Comparison of ENCODE assay signal across 20 cellular contexts in genomic region chr16:8847623-8848022, GRCh38. TPM values are rescaled to one million over a fixed set of nuclear protein-coding genes. Genes with fewer than 3 reads are reported as not detected.
DNase-seq lines count a peak whose midpoint lies in the region; ATAC-seq and TF ChIP-seq lines count a peak whose summit lies in the region.
"Had no signal": no experiment of that assay in that cellular context is flagged by ENCODE, and none has a peak within 500 bp of the region (broad histone marks: within the 10 kb centered on the region; RNA-seq: fewer than 3 reads in every experiment).

No MANE protein-coding gene starts in this region.

- peaks cover 49% of the 10 kb centered on the region for H3K4me1 Mint-ChIP-seq in GM23338

- H3K4me3 ChIP-seq in BLaER1: no peak overlapping the region
- H3K4me3 ChIP-seq in GM23338: no peak overlapping the region
- H3K4me3 ChIP-seq: breast epithelium, heart left ventricle had no signal

- DNase-seq in GM23338 (ENCODE audit: low spot score) (no peak), left kidney (ENCODE audit: low read depth, low spot score) (peak; percentile 53), AG08395 (ENCODE audit: low spot score) (no peak)
- DNase-seq: activated CD4-positive, alpha-beta T cell treated with anti-CD3 and anti-CD28 coated beads, Interleukin-2, amount 50 U/mL, for 1 hour; activated naive CD8-positive, alpha-beta T cell treated with anti-CD3 and anti-CD28 coated beads, Interleukin-2, amount 10 ng/mL, durations not matched to agents 7 days and 5 days; COR-L47; mesendoderm; NCI-H1436 treated with DMSO at 0.1 percent for 48 hours; NCI-H774; stimulated activated CD4-positive, alpha-beta T cell treated with anti-CD3 and anti-CD28 coated beads, Interleukin-2, amount 100 ng/mL, for 24 hours; SW 1271 had no signal

- peak overlapping the region; percentile 59 for H3K27ac ChIP-seq in BLaER1
- peak overlapping the region; percentile 69; the same call in 1 of the 2 replicates for H3K27ac ChIP-seq in GM23338 (ENCODE audit: low read depth)
- H3K27ac ChIP-seq: breast epithelium, heart left ventricle had no signal

- H3K9me3 ChIP-seq in BLaER1: no peaks in the 10 kb centered on the region
- H3K9me3 ChIP-seq: breast epithelium, heart left ventricle had no signal

- H3K4me3 Mint-ChIP-seq in GM23338: no peak overlapping the region
- H3K4me3 Mint-ChIP-seq: activated naive CD8-positive, alpha-beta T cell treated with anti-CD3 and anti-CD28 coated beads, Interleukin-2, amount 10 ng/mL, durations not matched to agents 7 days and 5 days; nephron had no signal

- peaks cover 20% of the 10 kb centered on the region for H3K79me2 ChIP-seq in GM23338 (replicated peaks; ENCODE audit: insufficient read depth)

- no peak for TF ChIP-seq CTCF in GM23338 (conservative IDR thresholded peaks at IDR 0.05; ENCODE audit: low read depth in 2 of 2)

- H3K9me2 ChIP-seq in GM23338 (ENCODE audit: insufficient read depth): no peaks in the 10 kb centered on the region

- H3K4me1 ChIP-seq in BLaER1 (peaks cover 83% of the 10 kb centered on the region), GM23338 (ENCODE audit: insufficient read depth) (peaks cover 21% of the 10 kb centered on the region)
- H3K4me1 ChIP-seq: breast epithelium had no signal

- peaks cover 38% of the 10 kb centered on the region for H3K27me3 Mint-ChIP-seq in GM23338 (ENCODE audit: insufficient read depth, low read depth, poor library complexity)
- H3K27me3 Mint-ChIP-seq: activated naive CD8-positive, alpha-beta T cell treated with anti-CD3 and anti-CD28 coated beads, Interleukin-2, amount 10 ng/mL, durations not matched to agents 7 days and 5 days had no signal

- H4K20me1 ChIP-seq in BLaER1: peaks cover 34% of the 10 kb centered on the region
- H4K20me1 ChIP-seq in GM23338 (replicated peaks; ENCODE audit: insufficient read depth): peaks cover 3% of the 10 kb centered on the region; the same call in 1 of the 2 replicates

- H3F3A ChIP-seq in GM23338 (replicated peaks; ENCODE audit: low read depth): peaks cover 29% of the 10 kb centered on the region

- peaks cover 3% of the 10 kb centered on the region; the same call in 1 of the 3 replicates for H3K9me3 Mint-ChIP-seq in GM23338
- H3K9me3 Mint-ChIP-seq: activated naive CD8-positive, alpha-beta T cell treated with anti-CD3 and anti-CD28 coated beads, Interleukin-2, amount 10 ng/mL, durations not matched to agents 7 days and 5 days; nephron had no signal

- H3K27me3 ChIP-seq in BLaER1 (no peaks in the 10 kb centered on the region), GM23338 (ENCODE audit: insufficient read depth) (no peaks in the 10 kb centered on the region)
- H3K27me3 ChIP-seq: breast epithelium, heart left ventricle had no signal

- H2AFZ ChIP-seq in GM23338: no peak overlapping the region

- H3K4me2 ChIP-seq in BLaER1 (no peak overlapping the region; the same call in 1 of the 2 replicates), GM23338 (no peak overlapping the region)

- ATAC-seq in GM23338 (no peak), GM21526 (IDR thresholded peaks at IDR 0.05; ENCODE audit: low FRiP score, unreplicated experiment) (no peak), HG02678 (IDR thresholded peaks at IDR 0.05; ENCODE audit: unreplicated experiment) (no peak)
- ATAC-seq: heart left ventricle had no signal

- H3K36me3 ChIP-seq in BLaER1 (peaks cover 62% of the 10 kb centered on the region), GM23338 (ENCODE audit: insufficient read depth) (0 out of 2 replicates have a peak, but pooled peaks cover 3% of the 10 kb centered on the region)
- H3K36me3 ChIP-seq: breast epithelium had no signal

- no peak overlapping the region for H3K9ac ChIP-seq in BLaER1

- H3K27ac Mint-ChIP-seq in GM23338: peak overlapping the region; percentile 35; the same call in 1 of the 2 replicates
- H3K27ac Mint-ChIP-seq: activated naive CD8-positive, alpha-beta T cell treated with anti-CD3 and anti-CD28 coated beads, Interleukin-2, amount 10 ng/mL, durations not matched to agents 7 days and 5 days; nephron had no signal

- peaks cover 50% of the 10 kb centered on the region for H3K36me3 Mint-ChIP-seq in GM23338 (ENCODE audit: low read depth)

TF ChIP-seq in GM23338, 12 proteins besides CTCF, POLR2A, EP300 and RAD21:
- TF ChIP-seq REST (IDR thresholded peaks at IDR 0.05; ENCODE audit: unreplicated experiment): no peak
- 0 out of 2 replicates have a peak, but pooled peaks have one; percentile 25 for TF ChIP-seq POLR2AphosphoS5 (IDR thresholded peaks at IDR 0.05; ENCODE audit: low read depth)

RNA-seq across cellular contexts. Expression of gene CARHSP1, which starts 21.2 kb away (rescaled TPM):
- total RNA-seq in GM23338 (2014; rRNA removed; shearing (Covaris generic)): 286 and 301 TPM in 2 replicates
- polyA plus RNA-seq in GM23338 (2016; fragmentation: Nextera tagmentation; extraction: Ambion mirVana): 324 and 339 TPM in 2 replicates

RNA-seq across cellular contexts. Expression of gene LITAFD, which starts 34.5 kb away (rescaled TPM):
- not detected in 2 replicates for total RNA-seq in GM23338 (2014; rRNA removed; shearing (Covaris generic))
- not detected in 2 replicates for polyA plus RNA-seq in GM23338 (2016; fragmentation: Nextera tagmentation; extraction: Ambion mirVana)
- total RNA-seq: activated naive CD8-positive, alpha-beta T cell treated with anti-CD3 and anti-CD28 coated beads, Interleukin-2, amount 10 ng/mL, durations not matched to agents 7 days and 5 days; breast epithelium; H4; heart left ventricle; HT1080; renal cortical epithelial cell had no signal
- polyA plus RNA-seq: heart left ventricle had no signal

RNA-seq across cellular contexts. Expression of gene PMM2, which starts 50.0 kb away (rescaled TPM):
- total RNA-seq in GM23338 (2014; rRNA removed; shearing (Covaris generic)): 38.2 and 45.1 TPM in 2 replicates
- polyA plus RNA-seq in GM23338 (2016; fragmentation: Nextera tagmentation; extraction: Ambion mirVana): 60.4 and 64.0 TPM in 2 replicates

RNA-seq across cellular contexts. Expression of gene TMEM186, which starts 50.2 kb away (rescaled TPM):
- 8.3 and 11.2 TPM in 2 replicates for total RNA-seq in GM23338 (2014; rRNA removed; shearing (Covaris generic))
- 11.7 and 14.8 TPM in 2 replicates for polyA plus RNA-seq in GM23338 (2016; fragmentation: Nextera tagmentation; extraction: Ambion mirVana)
